Comparison of ENCODE assay signal across 8 cellular contexts in the genomic region with DNA sequence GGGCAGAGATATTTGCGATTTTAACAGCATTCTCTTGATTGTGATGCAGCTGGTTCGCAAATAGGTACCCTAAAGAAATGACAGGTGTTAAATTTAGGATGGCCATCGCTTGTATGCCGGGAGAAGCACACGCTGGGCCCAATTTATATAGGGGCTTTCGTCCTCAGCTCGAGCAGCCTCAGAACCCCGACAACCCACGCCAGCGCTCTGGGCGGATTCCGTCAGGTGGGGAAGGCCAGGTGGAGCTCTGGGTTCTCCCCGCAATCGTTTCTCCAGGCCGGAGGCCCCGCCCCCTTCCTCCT. TPM values are rescaled to one million over a fixed set of nuclear protein-coding genes. Genes with fewer than 3 reads are reported as not detected.
A peak's percentile ranks its signal among the peaks of the same experiment; 100 is the strongest.
DNase-seq lines count a peak whose midpoint lies in the region; ATAC-seq and TF ChIP-seq lines count a peak whose summit lies in the region.

No MANE protein-coding gene starts in this region.

- no peak for TF ChIP-seq POLR2A in suprapubic skin (IDR thresholded peaks at IDR 0.05)

- peak overlapping the region; percentile 90 for H3K9ac ChIP-seq in adipocyte (ENCODE audit: low read length)

- H3K27ac Mint-ChIP-seq in T-helper 2 cell treated with Interferon-gamma antibody and Interleukin-4, amounts not matched to agents 5 μg/mL and 100 μg/mL, for 36 hours, result peak overlapping the region; percentile 99

- H3K27me3 ChIP-seq in adipocyte (replicated peaks; ENCODE audit: control insufficient read depth, insufficient read depth, low read length), result no peaks in the 10 kb centered on the region
- no peaks in the 10 kb centered on the region for H3K27me3 ChIP-seq in kidney epithelial cell (ENCODE audit: control insufficient read depth, insufficient read depth, low read length)
- no peaks in the 10 kb centered on the region for H3K27me3 ChIP-seq in suprapubic skin

- H3K9me3 ChIP-seq in adipocyte (ENCODE audit: control insufficient read depth, low read length), result no peaks in the 10 kb centered on the region
- no peaks in the 10 kb centered on the region for H3K9me3 ChIP-seq in suprapubic skin

- TF ChIP-seq CTCF in kidney epithelial cell (IDR thresholded peaks at IDR 0.05; ENCODE audit: insufficient read depth, low read length, poor library complexity, severe bottlenecking) (no peak), suprapubic skin (IDR thresholded peaks at IDR 0.05) (no peak)

- H3K4me1 ChIP-seq in adipocyte (ENCODE audit: control insufficient read depth, insufficient read depth, low read length), result peaks cover 11% of the 10 kb centered on the region
- peaks cover 18% of the 10 kb centered on the region for H3K4me1 ChIP-seq in suprapubic skin

- peaks cover 16% of the 10 kb centered on the region for H3K4me1 Mint-ChIP-seq in T-helper 2 cell treated with Interferon-gamma antibody and Interleukin-4, amounts not matched to agents 5 μg/mL and 100 μg/mL, for 36 hours (ENCODE audit: low read depth)

- no peak for TF ChIP-seq EP300 in suprapubic skin (IDR thresholded peaks at IDR 0.05)

- WGBS in suprapubic skin, result 3% methylated on average over 9 of the region's 16 CpGs

- peak overlapping the region; percentile 96 for H3K27ac ChIP-seq in suprapubic skin

- H3K9me3 Mint-ChIP-seq in T-helper 2 cell treated with Interferon-gamma antibody and Interleukin-4, amounts not matched to agents 5 μg/mL and 100 μg/mL, for 36 hours, result peaks cover 15% of the 10 kb centered on the region

- H3K27me3 Mint-ChIP-seq in T-helper 2 cell treated with Interferon-gamma antibody and Interleukin-4, amounts not matched to agents 5 μg/mL and 100 μg/mL, for 36 hours (ENCODE audit: low read depth), result no peaks in the 10 kb centered on the region

- H3K36me3 ChIP-seq in adipocyte (ENCODE audit: control insufficient read depth, insufficient read depth, low read length, severe bottlenecking) (no peaks in the 10 kb centered on the region), kidney epithelial cell (ENCODE audit: control insufficient read depth, insufficient read depth, low read length) (no peaks in the 10 kb centered on the region), suprapubic skin (no peaks in the 10 kb centered on the region)

- DNase-seq in T-helper 2 cell treated with Interferon-gamma antibody and Interleukin-4, amounts not matched to agents 5 μg/mL and 100 μg/mL, for 36 hours (ENCODE audit: low spot score), result no peak
- DNase-seq in T-helper 2 cell, result no peak
- DNase-seq in adipocyte (ENCODE audit: low read depth), result no peak
- DNase-seq in kidney epithelial cell (ENCODE audit: low read depth), result no peak
- DNase-seq in suprapubic skin (ENCODE audit: low spot score in 2 of 2), result no peak
- DNase-seq in NAMALWA (ENCODE audit: low spot score), result no peak
- no peak for DNase-seq in SHP77 (lab: John Stamatoyannopoulos, UW)

- H3K36me3 Mint-ChIP-seq in T-helper 2 cell treated with Interferon-gamma antibody and Interleukin-4, amounts not matched to agents 5 μg/mL and 100 μg/mL, for 36 hours (ENCODE audit: low read depth), result peaks cover 30% of the 10 kb centered on the region

- H3K4me3 Mint-ChIP-seq in T-helper 2 cell treated with Interferon-gamma antibody and Interleukin-4, amounts not matched to agents 5 μg/mL and 100 μg/mL, for 36 hours, result peak overlapping the region; percentile 93

- H3K4me3 ChIP-seq in adipocyte (ENCODE audit: low read length) (peak overlapping the region; percentile 93), kidney epithelial cell (ENCODE audit: low read depth, low read length) (peak overlapping the region; percentile 63), suprapubic skin (peak overlapping the region; percentile 78)

- no peak for ATAC-seq in HG02610 (IDR thresholded peaks at IDR 0.05; ENCODE audit: unreplicated experiment)

RNA-seq across cellular contexts. Expression of a gene that starts 0.3 kb away (rescaled TPM):
- 66.4 and 73.6 TPM in 2 replicates for total RNA-seq in kidney epithelial cell
- total RNA-seq in suprapubic skin, result 10 to 100 TPM; 46.5 to 90.9 (median 62.0) TPM
